ENCODE assay signal across 11 cellular contexts in genomic region chr16:89411335-89411850, GRCh38.
DNase-seq lines count a peak whose midpoint lies in the region; ATAC-seq and TF ChIP-seq lines count a peak whose summit lies in the region.
"Had no signal": no experiment of that assay in that cellular context is flagged by ENCODE, and none has a peak within 500 bp of the region (broad histone marks: within the 10 kb centered on the region; RNA-seq: fewer than 3 reads in every experiment).

No MANE protein-coding gene starts in this region.

- H3K9ac ChIP-seq in endodermal cell (ENCODE audit: extremely low read depth, low read length, poor library complexity, severe bottlenecking): no peak overlapping the region

- no peak for ATAC-seq in HG03097 (IDR thresholded peaks at IDR 0.05; ENCODE audit: low FRiP score, unreplicated experiment)

- 94% methylated on average over 2 to 10 of the region's 10 CpGs for WGBS in endodermal cell (ENCODE audit: insufficient coverage in 1 of 2, insufficient read length in 1 of 2), 2 experiments

- intact Hi-C loops in CD14-positive monocyte (cut with micrococcal nuclease) (no loop called here), dorsolateral prefrontal cortex (cut with DNase I) (no loop called here), head of caudate nucleus (cut with DNase I) (no loop called here)

- H3K4me1 ChIP-seq in endodermal cell (ENCODE audit: control insufficient read depth, insufficient read depth, low read length): peaks cover 11% of the 10 kb centered on the region
- H3K4me1 ChIP-seq in osteoblast (ENCODE audit: insufficient read depth, low read length): peaks cover 38% of the 10 kb centered on the region

- H3K4me2 ChIP-seq in osteoblast (ENCODE audit: insufficient read depth, low read length): peak overlapping the region; percentile 57

- H3K4me1 Mint-ChIP-seq in CD14-positive monocyte: peaks cover 66% of the 10 kb centered on the region
- H3K4me1 Mint-ChIP-seq in endodermal cell: peaks cover 41% of the 10 kb centered on the region

- H3K4me3 Mint-ChIP-seq in CD14-positive monocyte (no peak overlapping the region), endodermal cell (no peak overlapping the region)

- H3K9me3 Mint-ChIP-seq in CD14-positive monocyte (peaks cover 0 to 3% (median 0%) of the 10 kb centered on the region in 7 donors), endodermal cell (no peaks in the 10 kb centered on the region)

- H3K27me3 Mint-ChIP-seq in CD14-positive monocyte (ENCODE audit: low read depth in 3 of 3): no peaks in the 10 kb centered on the region
- H3K27me3 Mint-ChIP-seq in endodermal cell (ENCODE audit: insufficient read depth): no peaks in the 10 kb centered on the region

- TF ChIP-seq CTCF in CD14-positive monocyte (IDR thresholded peaks at IDR 0.05) (no peak), RWPE1 (conservative IDR thresholded peaks at IDR 0.05; ENCODE audit: low read depth) (no peak), endodermal cell (conservative IDR thresholded peaks at IDR 0.05) (no peak), osteoblast (IDR thresholded peaks at IDR 0.05; ENCODE audit: extremely low read depth, low read depth, low read length) (no peak), dorsolateral prefrontal cortex (IDR thresholded peaks at IDR 0.05 in 54 of 56, conservative IDR thresholded peaks at IDR 0.05 in 2 of 56; ENCODE audit: low read depth in 1 of 56, partially characterized antibody in 56 of 56) (no peak)

- H3K36me3 ChIP-seq in endodermal cell (ENCODE audit: control insufficient read depth, insufficient read depth, low read length) (no peaks in the 10 kb centered on the region), osteoblast (ENCODE audit: insufficient read depth, low read length) (no peaks in the 10 kb centered on the region)
- H3K36me3 ChIP-seq: Peyer's patch, right atrium auricular region had no signal

- peaks cover 97% of the 10 kb centered on the region for H3K79me2 ChIP-seq in osteoblast (ENCODE audit: insufficient read depth, low read length)

- H3K4me3 ChIP-seq in endodermal cell (ENCODE audit: low read length) (no peak overlapping the region), osteoblast (ENCODE audit: insufficient read depth, low read length) (no peak overlapping the region), dorsolateral prefrontal cortex (peak overlapping the region in 4 of 59 donors; percentile 2 to 8 (median 5))
- H3K4me3 ChIP-seq: Peyer's patch, right atrium auricular region had no signal

- CTCF ChIA-PET in RWPE1 (lab: Yijun Ruan, JAX): interaction anchor here (0.6 to 0.9 kb wide), 3 partner anchors 34 to 171 kb away, joined by 3 read pairs; no protein-coding TSS in a partner anchor

- H2AFZ ChIP-seq in osteoblast (ENCODE audit: low read length): no peak overlapping the region

- peaks cover 94% of the 10 kb centered on the region for H4K20me1 ChIP-seq in osteoblast (ENCODE audit: insufficient read depth, low read length)

- peak overlapping the region in 6 of 7 donors; percentile 33 to 84 (median 77) for H3K27ac Mint-ChIP-seq in CD14-positive monocyte
- H3K27ac Mint-ChIP-seq in endodermal cell: peak overlapping the region; percentile 38

- H3K27me3 ChIP-seq in endodermal cell (ENCODE audit: control insufficient read depth, insufficient read depth, low read length, poor library complexity, severe bottlenecking): no peaks in the 10 kb centered on the region
- no peaks in the 10 kb centered on the region for H3K27me3 ChIP-seq in osteoblast (ENCODE audit: insufficient read depth, low read length)
- H3K27me3 ChIP-seq in dorsolateral prefrontal cortex: no peaks in the 10 kb centered on the region
- H3K27me3 ChIP-seq: Peyer's patch, right atrium auricular region had no signal

- no peak for DNase-seq in CD14-positive monocyte (ENCODE audit: low spot score)
- DNase-seq in RWPE1 (ENCODE audit: low spot score): no peak
- no peak for DNase-seq in endodermal cell
- no peak for DNase-seq in osteoblast (ENCODE audit: insufficient read length, low spot score, missing footprints)
- DNase-seq in RKO (ENCODE audit: low spot score): no peak
- no peak for DNase-seq in dorsolateral prefrontal cortex
- DNase-seq in head of caudate nucleus: no peak
- DNase-seq: NCI-H2107 had no signal

- H3K9me3 ChIP-seq in endodermal cell (ENCODE audit: control insufficient read depth, low read length) (no peaks in the 10 kb centered on the region), osteoblast (ENCODE audit: low read depth, low read length) (no peaks in the 10 kb centered on the region)
- H3K9me3 ChIP-seq: Peyer's patch, right atrium auricular region had no signal

- H3K27ac ChIP-seq in RWPE1: peak overlapping the region; percentile 83
- no peak overlapping the region for H3K27ac ChIP-seq in endodermal cell (ENCODE audit: low read depth, low read length)
- H3K27ac ChIP-seq in osteoblast (ENCODE audit: low read depth, low read length): peak overlapping the region; percentile 38
- H3K27ac ChIP-seq in dorsolateral prefrontal cortex: peak overlapping the region in 22 of 59 donors; percentile 4 to 61 (median 48)

- H3K36me3 Mint-ChIP-seq in CD14-positive monocyte (peaks cover 9 to 14% of the 10 kb centered on the region in 2 donors), endodermal cell (ENCODE audit: low read depth) (peaks cover 6% of the 10 kb centered on the region)

- POLR2A ChIA-PET in RWPE1 (lab: Yijun Ruan, JAX; ENCODE audit: low non-redundant PET): no interaction called here
